In genomic region chr7:67673861-67674260, GRCh38 we compare ENCODE assay signal across 2 cellular contexts.
TF ChIP-seq lines count a peak whose summit lies in the region.

No MANE protein-coding gene starts in this region.

TF ChIP-seq in HepG2, 621 proteins besides CTCF, POLR2A, EP300 and RAD21 (continued from another document):
- TF ChIP-seq GABPA (IDR thresholded peaks at IDR 0.05; ENCODE audit: low read depth, low read length) (no peak), GABPA (CRISPR knock-in tag; IDR thresholded peaks at IDR 0.05; ENCODE audit: low read depth) (no peak), MAFK (conservative IDR thresholded peaks at IDR 0.05 in 1 of 2, IDR thresholded peaks at IDR 0.05 in 1 of 2; ENCODE audit: low read length in 2 of 2) (peak; percentile 68 to 86), MAFF (IDR thresholded peaks at IDR 0.05; ENCODE audit: low read depth, low read length) (peak; percentile 76), REXO4 (CRISPR knock-in tag; IDR thresholded peaks at IDR 0.05; ENCODE audit: borderline replicate concordance) (no peak), ZNF775 (CRISPR knock-in tag; IDR thresholded peaks at IDR 0.05; ENCODE audit: borderline replicate concordance) (no peak), MYNN (CRISPR knock-in tag; IDR thresholded peaks at IDR 0.05; ENCODE audit: low read depth) (no peak), ZNF720 (CRISPR knock-in tag; IDR thresholded peaks at IDR 0.05) (no peak), ZNF331 (CRISPR knock-in tag; IDR thresholded peaks at IDR 0.05) (no peak), RERE (CRISPR knock-in tag; IDR thresholded peaks at IDR 0.05; ENCODE audit: low read depth) (no peak)
TF ChIP-seq in HepG2: peak in this region for 2.

TF ChIP-seq in K562, 482 proteins besides CTCF, POLR2A, EP300 and RAD21 (continued from another document and continues in another):
- TF ChIP-seq AFF4 (CRISPR knock-in tag; IDR thresholded peaks at IDR 0.05) (no peak), MAFF (IDR thresholded peaks at IDR 0.05; ENCODE audit: low read length) (peak; percentile 41; the same call in 1 of the 2 replicates), RBM15 (IDR thresholded peaks at IDR 0.05; ENCODE audit: insufficient read depth, low read length) (no peak), FIP1L1 (IDR thresholded peaks at IDR 0.05; ENCODE audit: low read depth, low read length, poor library complexity, severe bottlenecking) (no peak), SNAPC5 (CRISPR knock-in tag; IDR thresholded peaks at IDR 0.05) (no peak), E2F5 (CRISPR knock-in tag; IDR thresholded peaks at IDR 0.05) (no peak), HDAC1 (IDR thresholded peaks at IDR 0.05) (no peak), RERE (CRISPR knock-in tag; IDR thresholded peaks at IDR 0.05; ENCODE audit: borderline replicate concordance) (no peak), ZNF76 (CRISPR knock-in tag; IDR thresholded peaks at IDR 0.05; ENCODE audit: borderline replicate concordance) (no peak), AFF1 (IDR thresholded peaks at IDR 0.05; ENCODE audit: low read depth in 1 of 2, partially characterized antibody in 2 of 2) (no peak), ZNF589 (CRISPR knock-in tag; IDR thresholded peaks at IDR 0.05; ENCODE audit: low read depth) (no peak), SP1 (CRISPR knock-in tag; IDR thresholded peaks at IDR 0.05) (no peak), KAT2B (IDR thresholded peaks at IDR 0.05; ENCODE audit: low read depth, low read length) (no peak), XRCC3 (IDR thresholded peaks at IDR 0.05) (no peak), ZBTB17 (CRISPR knock-in tag; IDR thresholded peaks at IDR 0.05) (no peak), HDAC8 (tag; IDR thresholded peaks at IDR 0.05) (no peak), MAFG (tag; conservative IDR thresholded peaks at IDR 0.05) (0 out of 2 replicates have a peak, but pooled peaks have one; percentile 6), SETDB1 (IDR thresholded peaks at IDR 0.05; ENCODE audit: low read length) (no peak)
- TF ChIP-seq, protein P1, sequence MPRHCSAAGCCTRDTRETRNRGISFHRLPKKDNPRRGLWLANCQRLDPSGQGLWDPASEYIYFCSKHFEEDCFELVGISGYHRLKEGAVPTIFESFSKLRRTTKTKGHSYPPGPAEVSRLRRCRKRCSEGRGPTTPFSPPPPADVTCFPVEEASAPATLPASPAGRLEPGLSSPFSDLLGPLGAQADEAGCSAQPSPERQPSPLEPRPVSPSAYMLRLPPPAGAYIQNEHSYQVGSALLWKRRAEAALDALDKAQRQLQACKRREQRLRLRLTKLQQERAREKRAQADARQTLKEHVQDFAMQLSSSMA (CRISPR knock-in tag; IDR thresholded peaks at IDR 0.05) = no peak
- TF ChIP-seq, protein P2, sequence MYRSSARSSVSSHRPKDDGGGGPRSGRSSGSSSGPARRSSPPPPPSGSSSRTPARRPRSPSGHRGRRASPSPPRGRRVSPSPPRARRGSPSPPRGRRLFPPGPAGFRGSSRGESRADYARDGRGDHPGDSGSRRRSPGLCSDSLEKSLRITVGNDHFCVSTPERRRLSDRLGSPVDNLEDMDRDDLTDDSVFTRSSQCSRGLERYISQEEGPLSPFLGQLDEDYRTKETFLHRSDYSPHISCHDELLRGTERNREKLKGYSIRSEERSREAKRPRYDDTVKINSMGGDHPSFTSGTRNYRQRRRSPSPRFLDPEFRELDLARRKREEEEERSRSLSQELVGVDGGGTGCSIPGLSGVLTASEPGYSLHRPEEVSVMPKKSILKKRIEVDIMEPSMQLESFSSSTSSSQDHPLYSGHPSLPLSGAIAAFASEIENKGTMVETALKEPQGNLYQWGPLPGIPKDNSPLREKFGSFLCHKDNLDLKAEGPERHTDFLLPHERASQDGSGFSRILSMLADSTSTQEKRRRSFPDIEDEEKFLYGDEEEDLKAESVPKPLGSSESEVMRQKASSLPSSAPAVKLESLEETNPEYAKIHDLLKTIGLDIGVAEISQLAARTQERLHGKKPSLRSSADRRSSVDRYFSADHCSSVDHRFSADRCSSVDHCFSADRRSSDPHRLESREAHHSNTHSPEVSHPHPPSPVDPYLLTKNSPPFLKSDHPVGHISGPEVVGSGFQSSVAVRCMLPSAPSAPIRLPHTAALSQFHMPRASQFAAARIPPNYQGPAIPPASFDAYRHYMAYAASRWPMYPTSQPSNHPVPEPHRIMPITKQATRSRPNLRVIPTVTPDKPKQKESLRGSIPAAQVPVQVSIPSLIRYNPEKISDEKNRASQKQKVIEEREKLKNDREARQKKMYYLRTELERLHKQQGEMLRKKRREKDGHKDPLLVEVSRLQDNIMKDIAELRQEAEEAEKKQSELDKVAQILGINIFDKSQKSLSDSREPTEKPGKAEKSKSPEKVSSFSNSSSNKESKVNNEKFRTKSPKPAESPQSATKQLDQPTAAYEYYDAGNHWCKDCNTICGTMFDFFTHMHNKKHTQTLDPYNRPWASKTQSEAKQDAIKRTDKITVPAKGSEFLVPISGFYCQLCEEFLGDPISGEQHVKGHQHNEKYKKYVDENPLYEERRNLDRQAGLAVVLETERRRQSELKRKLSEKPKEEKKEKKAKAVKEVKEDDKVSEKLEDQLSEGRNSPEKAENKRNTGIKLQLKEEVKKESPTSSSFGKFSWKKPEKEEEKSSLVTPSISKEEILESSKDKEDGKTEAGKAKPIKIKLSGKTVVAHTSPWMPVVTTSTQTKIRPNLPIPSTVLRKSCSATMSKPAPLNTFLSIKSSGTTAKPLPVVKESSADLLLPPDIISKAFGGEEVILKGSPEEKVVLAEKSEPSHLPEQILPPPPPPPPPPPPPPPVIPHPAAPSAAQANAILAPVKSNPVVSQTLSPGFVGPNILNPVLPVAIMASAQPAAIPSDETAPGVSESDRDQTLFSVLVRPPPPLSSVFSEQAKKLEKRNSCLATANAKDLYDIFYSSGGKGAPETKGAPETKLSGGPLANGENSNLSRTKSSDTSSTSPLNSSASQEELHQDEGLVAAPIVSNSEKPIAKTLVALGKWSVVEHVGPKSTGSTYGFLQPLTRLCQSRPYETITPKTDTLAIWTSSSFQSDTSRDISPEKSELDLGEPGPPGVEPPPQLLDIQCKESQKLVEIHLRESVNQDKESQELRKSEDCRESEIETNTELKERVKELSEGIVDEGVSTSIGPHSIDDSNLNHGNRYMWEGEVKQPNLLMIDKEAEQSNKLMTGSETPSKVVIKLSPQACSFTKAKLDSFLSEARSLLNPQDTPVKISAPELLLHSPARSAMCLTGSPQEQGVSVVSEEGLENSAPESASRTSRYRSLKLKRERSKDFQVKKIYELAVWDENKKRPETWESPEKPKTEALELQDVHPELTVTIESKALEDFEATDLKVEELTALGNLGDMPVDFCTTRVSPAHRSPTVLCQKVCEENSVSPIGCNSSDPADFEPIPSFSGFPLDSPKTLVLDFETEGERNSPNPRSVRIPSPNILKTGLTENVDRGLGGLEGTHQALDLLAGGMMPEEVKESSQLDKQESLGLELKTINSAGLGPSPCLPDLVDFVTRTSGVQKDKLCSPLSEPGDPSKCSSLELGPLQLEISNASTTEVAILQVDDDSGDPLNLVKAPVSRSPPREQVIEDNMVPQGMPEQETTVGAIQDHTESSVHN (IDR thresholded peaks at IDR 0.05; ENCODE audit: borderline replicate concordance in 1 of 2, low read depth in 1 of 2) = no peak
